ENCODE assay signal across 11 cellular contexts in genomic region chr1:36542962-36543515, GRCh38.
A peak's percentile ranks its signal among the peaks of the same experiment; 100 is the strongest.
DNase-seq lines count a peak whose midpoint lies in the region; FAIRE-seq and TF ChIP-seq lines count a peak whose summit lies in the region.
"Had no signal": no experiment of that assay in that cellular context is flagged by ENCODE, and none has a peak within 500 bp of the region (broad histone marks: within the 10 kb centered on the region; RNA-seq: fewer than 3 reads in every experiment).

No MANE protein-coding gene starts in this region.

- H3K9me3 Mint-ChIP-seq in neural crest cell = no peaks in the 10 kb centered on the region
- no peaks in the 10 kb centered on the region for H3K9me3 Mint-ChIP-seq in activated CD4-positive, alpha-beta T cell treated with anti-CD3 and anti-CD28 coated beads, Interleukin-2, amount 10 ng/mL, durations not matched to agents 7 days and 5 days

- TF ChIP-seq CTCF in WERI-Rb-1 (IDR thresholded peaks at IDR 0.05; ENCODE audit: low read depth, low read length) = peak; percentile 81
- TF ChIP-seq CTCF in neural crest cell (conservative IDR thresholded peaks at IDR 0.05) = peak; percentile 24

- H3K4me1 Mint-ChIP-seq in neural crest cell = no peaks in the 10 kb centered on the region
- H3K4me1 Mint-ChIP-seq in activated CD4-positive, alpha-beta T cell treated with anti-CD3 and anti-CD28 coated beads, Interleukin-2, amount 10 ng/mL, durations not matched to agents 7 days and 5 days = no peaks in the 10 kb centered on the region

- no peaks in the 10 kb centered on the region for H3K36me3 Mint-ChIP-seq in neural crest cell (ENCODE audit: low read depth)
- no peaks in the 10 kb centered on the region for H3K36me3 Mint-ChIP-seq in activated CD4-positive, alpha-beta T cell treated with anti-CD3 and anti-CD28 coated beads, Interleukin-2, amount 10 ng/mL, durations not matched to agents 7 days and 5 days (ENCODE audit: low read depth)

- DNase-seq in DMS53 (lab: John Stamatoyannopoulos, UW) (peak; percentile 45), DMS53 treated with DMSO at 0.1 percent for 48 hours (lab: John Stamatoyannopoulos, UW; ENCODE audit: unreplicated experiment) (no peak), HTR-8/SVneo (ENCODE audit: insufficient read length, low spot score) (peak; percentile 12), WERI-Rb-1 (peak; percentile 66), neural crest cell (ENCODE audit: low read depth, low spot score) (no peak), mucosa of gallbladder (ENCODE audit: low spot score) (no peak)
- DNase-seq in activated CD4-positive, alpha-beta T cell treated with anti-CD3 and anti-CD28 coated beads, Interleukin-2, amount 10 ng/mL, durations not matched to agents 7 days and 5 days = no peak
- DNase-seq in activated effector memory CD4-positive, alpha-beta T cell treated with anti-CD3 and anti-CD28 coated beads, Interleukin-2, amount 50 U/mL, for 16 hours = no peak
- DNase-seq: 8988T, gastrocnemius medialis had no signal

- H3K27ac Mint-ChIP-seq in neural crest cell (ENCODE audit: unreplicated experiment) = no peak overlapping the region
- no peak overlapping the region for H3K27ac Mint-ChIP-seq in activated CD4-positive, alpha-beta T cell treated with anti-CD3 and anti-CD28 coated beads, Interleukin-2, amount 10 ng/mL, durations not matched to agents 7 days and 5 days

- H3K27me3 ChIP-seq in WERI-Rb-1 (ENCODE audit: insufficient read depth, low read depth, severe bottlenecking) = no peaks in the 10 kb centered on the region

- H3K9me3 ChIP-seq in WERI-Rb-1 (ENCODE audit: severe bottlenecking) = no peaks in the 10 kb centered on the region
- H3K9me3 ChIP-seq: gastrocnemius medialis had no signal

- no peak overlapping the region for H3K4me3 ChIP-seq in WERI-Rb-1 (ENCODE audit: low read depth, low read length)
- H3K4me3 ChIP-seq: gastrocnemius medialis had no signal

- no peak overlapping the region for H3K4me3 Mint-ChIP-seq in neural crest cell
- no peak overlapping the region for H3K4me3 Mint-ChIP-seq in activated CD4-positive, alpha-beta T cell treated with anti-CD3 and anti-CD28 coated beads, Interleukin-2, amount 10 ng/mL, durations not matched to agents 7 days and 5 days

- FAIRE-seq in HTR-8/SVneo (lab: Jason Lieb, UNC) = no peak
- FAIRE-seq: astrocyte had no signal

- CTCF ChIA-PET in activated CD4-positive, alpha-beta T cell treated with anti-CD3 and anti-CD28 coated beads, Interleukin-2, amount 10 ng/mL, durations not matched to agents 7 days and 5 days (lab: Charles Lee) = interaction anchor here (0.6 kb wide), 1 partner anchor 10 kb away, joined by 3 read pairs; no protein-coding TSS in a partner anchor

- no peaks in the 10 kb centered on the region for H3K36me3 ChIP-seq in WERI-Rb-1
- H3K36me3 ChIP-seq: gastrocnemius medialis had no signal

- POLR2A ChIA-PET in activated CD4-positive, alpha-beta T cell treated with anti-CD3 and anti-CD28 coated beads, Interleukin-2, amount 10 ng/mL, durations not matched to agents 7 days and 5 days (lab: Charles Lee) = no interaction called here

- no peak overlapping the region for H3K27ac ChIP-seq in WERI-Rb-1
- H3K27ac ChIP-seq: gastrocnemius medialis had no signal

- H3K27me3 Mint-ChIP-seq in neural crest cell (ENCODE audit: low read depth) = peaks cover 35% of the 10 kb centered on the region
- H3K27me3 Mint-ChIP-seq in activated CD4-positive, alpha-beta T cell treated with anti-CD3 and anti-CD28 coated beads, Interleukin-2, amount 10 ng/mL, durations not matched to agents 7 days and 5 days = peaks cover 22% of the 10 kb centered on the region

Comparison
In these comparisons a context has a peak if more than half of its experiments do, and no peak if none do; other contexts are left out.
1. DNase-seq: peak in DMS53 (single experiment), HTR-8/SVneo (single experiment) and WERI-Rb-1 (single experiment); none in DMS53 treated with DMSO at 0.1 percent for 48 hours (single experiment), neural crest cell (single experiment), activated CD4-positive, alpha-beta T cell treated with anti-CD3 and anti-CD28 coated beads, Interleukin-2, amount 10 ng/mL, durations not matched to agents 7 days and 5 days (single experiment), mucosa of gallbladder (single experiment) and activated effector memory CD4-positive, alpha-beta T cell treated with anti-CD3 and anti-CD28 coated beads, Interleukin-2, amount 50 U/mL, for 16 hours (single experiment).